24 cellular contexts compared by ENCODE assay signal in the genomic region with DNA sequence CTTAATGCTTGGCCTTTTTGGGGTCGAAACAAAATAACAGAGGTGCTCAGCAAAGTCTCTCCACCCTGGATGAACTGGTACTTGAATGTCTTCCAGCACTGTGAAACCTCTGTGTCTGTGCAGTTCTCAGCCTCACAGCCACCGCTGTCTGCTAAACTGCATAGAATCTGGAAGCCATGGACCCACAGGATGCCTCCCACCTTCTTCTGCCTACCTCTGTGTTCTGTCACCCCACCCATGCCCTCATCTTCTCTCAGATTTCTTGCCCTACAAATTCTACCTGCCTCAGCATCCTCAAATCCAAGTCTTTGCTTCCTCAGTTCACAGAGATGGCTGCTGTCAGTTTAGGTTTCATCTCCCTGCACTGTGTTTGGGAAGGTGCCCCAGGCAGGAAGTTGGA. TPM values are rescaled to one million over a fixed set of nuclear protein-coding genes. Genes with fewer than 3 reads are reported as not detected.
DNase-seq lines count a peak whose midpoint lies in the region; ATAC-seq, FAIRE-seq and TF ChIP-seq lines count a peak whose summit lies in the region.
"Had no signal": no experiment of that assay in that cellular context is flagged by ENCODE, and none has a peak within 500 bp of the region (broad histone marks: within the 10 kb centered on the region; RNA-seq: fewer than 3 reads in every experiment).

No MANE protein-coding gene starts in this region.

- H2AFZ ChIP-seq in keratinocyte (ENCODE audit: control insufficient read depth, low read length), result no peak overlapping the region

- H3K27me3 Mint-ChIP-seq in Calu3 (ENCODE audit: unreplicated experiment), result no peaks in the 10 kb centered on the region
- H3K27me3 Mint-ChIP-seq in central memory CD8-positive, alpha-beta T cell, result no peaks in the 10 kb centered on the region
- H3K27me3 Mint-ChIP-seq in activated CD8-positive, alpha-beta memory T cell treated with anti-CD3 and anti-CD28 coated beads, Interleukin-2, amount 10 ng/mL, durations not matched to agents 7 days and 5 days, result no peaks in the 10 kb centered on the region
- H3K27me3 Mint-ChIP-seq: activated CD4-positive, alpha-beta T cell treated with anti-CD3 and anti-CD28 coated beads, Interleukin-2, amount 10 ng/mL, durations not matched to agents 24 days and 14 days had no signal

- H3K4me3 ChIP-seq in keratinocyte (ENCODE audit: control insufficient read depth in 2 of 3, extremely low read depth in 1 of 3, insufficient read depth in 2 of 3, low read depth in 1 of 3, low read length in 3 of 3), result no peak overlapping the region
- H3K4me3 ChIP-seq in suprapubic skin, result no peak overlapping the region
- H3K4me3 ChIP-seq: body of pancreas, coronary artery, SK-N-MC, spleen, thyroid gland had no signal

- no peak for TF ChIP-seq CTCF in Calu3 (IDR thresholded peaks at IDR 0.05; ENCODE audit: unreplicated experiment)
- TF ChIP-seq CTCF in keratinocyte (optimal IDR thresholded peaks at IDR 0.05 in 1 of 3, IDR thresholded peaks at IDR 0.05 in 1 of 3, conservative IDR thresholded peaks at IDR 0.05 in 1 of 3; ENCODE audit: extremely low read depth in 1 of 3, insufficient read depth in 2 of 3, low read length in 3 of 3), result no peak
- TF ChIP-seq CTCF in suprapubic skin (IDR thresholded peaks at IDR 0.05), result no peak

- WGBS in suprapubic skin, result 97% methylated on average over 2 of the region's 2 CpGs

- no peak for FAIRE-seq in keratinocyte (lab: Jason Lieb, UNC)
- FAIRE-seq: H54 had no signal

- no peaks in the 10 kb centered on the region for H3K9me3 Mint-ChIP-seq in Calu3 (ENCODE audit: low read depth, unreplicated experiment)
- H3K9me3 Mint-ChIP-seq in central memory CD8-positive, alpha-beta T cell, result no peaks in the 10 kb centered on the region
- H3K9me3 Mint-ChIP-seq in activated CD8-positive, alpha-beta memory T cell treated with anti-CD3 and anti-CD28 coated beads, Interleukin-2, amount 10 ng/mL, durations not matched to agents 7 days and 5 days (ENCODE audit: low read depth), result no peaks in the 10 kb centered on the region
- H3K9me3 Mint-ChIP-seq: activated CD4-positive, alpha-beta T cell treated with anti-CD3 and anti-CD28 coated beads, Interleukin-2, amount 10 ng/mL, durations not matched to agents 24 days and 14 days; activated T-helper 2 cell treated with anti-CD3 and anti-CD28 coated beads, Interferon-gamma antibody, Interleukin-2, Interleukin-4, amounts not matched to agents 10 μg/mL and 5 μg/mL and 100 μg/mL, durations not matched to agents 14 hours and 24 hours and 36 hours had no signal

- peak overlapping the region; percentile 72 for H3K27ac Mint-ChIP-seq in Calu3 (ENCODE audit: unreplicated experiment)
- peak overlapping the region; percentile 23 for H3K27ac Mint-ChIP-seq in central memory CD8-positive, alpha-beta T cell (ENCODE audit: low read depth)
- no peak overlapping the region for H3K27ac Mint-ChIP-seq in activated CD8-positive, alpha-beta memory T cell treated with anti-CD3 and anti-CD28 coated beads, Interleukin-2, amount 10 ng/mL, durations not matched to agents 7 days and 5 days
- H3K27ac Mint-ChIP-seq: activated CD4-positive, alpha-beta T cell treated with anti-CD3 and anti-CD28 coated beads, Interleukin-2, amount 10 ng/mL, durations not matched to agents 24 days and 14 days; activated T-helper 2 cell treated with anti-CD3 and anti-CD28 coated beads, Interferon-gamma antibody, Interleukin-2, Interleukin-4, amounts not matched to agents 10 μg/mL and 5 μg/mL and 100 μg/mL, durations not matched to agents 14 hours and 24 hours and 36 hours had no signal

- BruUV-seq in Calu3 (replicated peaks; lab: Mats Ljungman, UMichigan), result no TSS peak

- no peaks in the 10 kb centered on the region for H4K20me1 ChIP-seq in keratinocyte (ENCODE audit: control insufficient read depth, extremely low read depth, insufficient read depth, low read length)

- peaks cover 37% of the 10 kb centered on the region for H3K79me2 ChIP-seq in keratinocyte (ENCODE audit: control insufficient read depth, insufficient read depth, low read length)

- peak overlapping the region; percentile 46 for H3K4me2 ChIP-seq in keratinocyte (ENCODE audit: control insufficient read depth, extremely low read depth, insufficient read depth, low read depth, low read length)

- H3K27me3 ChIP-seq in keratinocyte (ENCODE audit: control insufficient read depth, extremely low read depth, insufficient read depth, low read length), result no peaks in the 10 kb centered on the region
- H3K27me3 ChIP-seq in suprapubic skin, result no peaks in the 10 kb centered on the region
- H3K27me3 ChIP-seq: body of pancreas, spleen, thyroid gland had no signal

- intact Hi-C loops in Calu3 (cut with micrococcal nuclease; ENCODE audit: unreplicated experiment), result no loop called here
- intact Hi-C loops in left cardiac atrium (cut with DNase I), result no loop called here

- H3K27ac ChIP-seq in keratinocyte (ENCODE audit: control insufficient read depth, insufficient read depth, low read length), result peak overlapping the region; percentile 68
- no peak overlapping the region for H3K27ac ChIP-seq in suprapubic skin
- H3K27ac ChIP-seq: body of pancreas, coronary artery, SK-N-MC, spleen had no signal

- no peak for DNase-seq in Calu3
- peak; percentile 18 for DNase-seq in M059J (ENCODE audit: low read depth)
- DNase-seq in central memory CD8-positive, alpha-beta T cell (ENCODE audit: low spot score in 2 of 2), result no peak
- no peak for DNase-seq in keratinocyte (ENCODE audit: low read depth, low spot score)
- no peak for DNase-seq in activated CD8-positive, alpha-beta memory T cell treated with anti-CD3 and anti-CD28 coated beads, Interleukin-2, amount 10 ng/mL, durations not matched to agents 7 days and 5 days
- no peak for DNase-seq in left cardiac atrium
- no peak for DNase-seq in suprapubic skin (ENCODE audit: low spot score in 2 of 2)
- DNase-seq: activated CD4-positive, alpha-beta T cell treated with anti-CD3 and anti-CD28 coated beads, Interleukin-2, amount 10 ng/mL, durations not matched to agents 24 days and 14 days; body of pancreas; C1 segment of cervical spinal cord; Caco-2; DND-41; NCI-H1436 treated with DMSO at 0.1 percent for 48 hours; NCI-H510A treated with DMSO at 0.1 percent for 48 hours; spleen; stimulated activated CD4-positive, alpha-beta T cell treated with anti-CD3 and anti-CD28 coated beads, Interleukin-4, amount 100 ng/mL, for 1 hour; stimulated activated naive CD4-positive, alpha-beta T cell; T-helper 2 cell; thyroid gland had no signal

- H3K9ac ChIP-seq in keratinocyte (ENCODE audit: control insufficient read depth, extremely low read depth, insufficient read depth, low read length), result no peak overlapping the region

- peak overlapping the region; percentile 43 for H3K4me3 Mint-ChIP-seq in Calu3 (ENCODE audit: low read depth, unreplicated experiment)
- no peak overlapping the region for H3K4me3 Mint-ChIP-seq in central memory CD8-positive, alpha-beta T cell
- H3K4me3 Mint-ChIP-seq in activated CD8-positive, alpha-beta memory T cell treated with anti-CD3 and anti-CD28 coated beads, Interleukin-2, amount 10 ng/mL, durations not matched to agents 7 days and 5 days, result no peak overlapping the region
- H3K4me3 Mint-ChIP-seq: activated CD4-positive, alpha-beta T cell treated with anti-CD3 and anti-CD28 coated beads, Interleukin-2, amount 10 ng/mL, durations not matched to agents 24 days and 14 days had no signal

- H3K9me3 ChIP-seq in keratinocyte (ENCODE audit: control insufficient read depth, low read depth, low read length) (no peaks in the 10 kb centered on the region), suprapubic skin (no peaks in the 10 kb centered on the region)
- H3K9me3 ChIP-seq: body of pancreas, Caco-2, thyroid gland had no signal

- peaks cover 34% of the 10 kb centered on the region for H3K4me1 Mint-ChIP-seq in Calu3 (ENCODE audit: low read depth, unreplicated experiment)
- H3K4me1 Mint-ChIP-seq in central memory CD8-positive, alpha-beta T cell, result peaks cover 28% of the 10 kb centered on the region
- H3K4me1 Mint-ChIP-seq in activated CD8-positive, alpha-beta memory T cell treated with anti-CD3 and anti-CD28 coated beads, Interleukin-2, amount 10 ng/mL, durations not matched to agents 7 days and 5 days, result peaks cover 4% of the 10 kb centered on the region

- TF ChIP-seq EP300 in suprapubic skin (IDR thresholded peaks at IDR 0.05), result no peak

- dilution Hi-C loops in keratinocyte (cut with MboI; ENCODE audit: extremely low pct_ligation_motif_present, low sequenced_read_pairs), result no loop called here

- H3K4me1 ChIP-seq in keratinocyte (ENCODE audit: control insufficient read depth, extremely low read depth, insufficient read depth, low read length), result peaks cover 21% of the 10 kb centered on the region
- H3K4me1 ChIP-seq in suprapubic skin, result peaks cover 3% of the 10 kb centered on the region
- H3K4me1 ChIP-seq: Caco-2 had no signal

- no peaks in the 10 kb centered on the region for H3K36me3 ChIP-seq in keratinocyte (ENCODE audit: control insufficient read depth in 2 of 2, extremely low read depth in 1 of 2, insufficient read depth in 2 of 2, low read length in 2 of 2)
- H3K36me3 ChIP-seq in suprapubic skin, result no peaks in the 10 kb centered on the region
- H3K36me3 ChIP-seq: thyroid gland had no signal

- no peaks in the 10 kb centered on the region for H3K9me1 ChIP-seq in keratinocyte (ENCODE audit: control insufficient read depth, extremely low read depth, insufficient read depth, low read length)

- no peak for ATAC-seq in central memory CD8-positive, alpha-beta T cell (replicated peaks; ENCODE audit: extremely low read depth, poor library complexity, severe bottlenecking)
- ATAC-seq in activated CD8-positive, alpha-beta memory T cell treated with anti-CD3 and anti-CD28 coated beads, Interleukin-2, amount 10 ng/mL, durations not matched to agents 7 days and 5 days, result no peak
- ATAC-seq in left cardiac atrium (no peak), GM21723 (IDR thresholded peaks at IDR 0.05; ENCODE audit: unreplicated experiment) (no peak)
- ATAC-seq: body of pancreas had no signal

- H3K36me3 Mint-ChIP-seq in Calu3 (ENCODE audit: insufficient read depth, unreplicated experiment), result peaks cover 8% of the 10 kb centered on the region
- H3K36me3 Mint-ChIP-seq in central memory CD8-positive, alpha-beta T cell (ENCODE audit: insufficient read depth), result peaks cover 4% of the 10 kb centered on the region
- peaks cover 6% of the 10 kb centered on the region for H3K36me3 Mint-ChIP-seq in activated CD8-positive, alpha-beta memory T cell treated with anti-CD3 and anti-CD28 coated beads, Interleukin-2, amount 10 ng/mL, durations not matched to agents 7 days and 5 days

- TF ChIP-seq POLR2A in suprapubic skin (IDR thresholded peaks at IDR 0.05), result no peak

- CTCF ChIA-PET in Calu3 (lab: Charles Lee), result no interaction called here
- CTCF ChIA-PET in activated CD8-positive, alpha-beta memory T cell treated with anti-CD3 and anti-CD28 coated beads, Interleukin-2, amount 10 ng/mL, durations not matched to agents 7 days and 5 days (lab: Charles Lee), result no interaction called here

RNA-seq across cellular contexts. Expression of a gene that starts 35.6 kb away (rescaled TPM):
- 42.9 and 43.0 TPM in 2 replicates for total RNA-seq in Calu3 (2022)
- total RNA-seq in M059J (2014; rRNA removed; shearing (Covaris generic)), result 27.4 and 44.1 TPM in 2 replicates
- 22.1 to 37.5 TPM (median 35.9 TPM) in 3 replicates for polyA plus RNA-seq in keratinocyte
- 13.0 TPM for polyA plus RNA-seq in keratinocyte (2011; ENCODE audit: low read depth)
- polyA plus RNA-seq in keratinocyte (2011; cell fraction: cytosol; rRNA removed), result 17.8 and 19.9 TPM in 2 replicates
- polyA plus RNA-seq in keratinocyte (2011; cell fraction: nucleus; rRNA removed), result 30.3 and 40.1 TPM in 2 replicates
- 12.1 and 26.2 TPM in 2 replicates for polyA plus RNA-seq in keratinocyte (2012; ENCODE audit: low replicate concordance)
- 12.2 to 47.6 TPM (median 19.7 TPM) in 3 replicates for polyA minus RNA-seq in keratinocyte
- 48.7 TPM for polyA minus RNA-seq in keratinocyte (2011; cell fraction: cytosol; rRNA and poly(A)+ RNA removed)
- polyA minus RNA-seq in keratinocyte (2011; cell fraction: nucleus; rRNA and poly(A)+ RNA removed), result 8.0 and 18.8 TPM in 2 replicates
- 10 to 100 TPM; 69.9 to 81.3 TPM for total RNA-seq in activated CD8-positive, alpha-beta memory T cell treated with anti-CD3 and anti-CD28 coated beads, Interleukin-2, amount 10 ng/mL, durations not matched to agents 7 days and 5 days
- 10 to 100 TPM; 14.3 to 15.4 TPM for total RNA-seq in left cardiac atrium
- total RNA-seq in suprapubic skin, result 10 to 100 TPM; 19.5 to 30.4 (median 23.8) TPM
